20 cellular contexts compared by ENCODE assay signal in genomic region chr6:40805336-40805735, GRCh38.
"Had no signal": no experiment of that assay in that cellular context is flagged by ENCODE, and none has a peak within 500 bp of the region (broad histone marks: within the 10 kb centered on the region; RNA-seq: fewer than 3 reads in every experiment).

No MANE protein-coding gene starts in this region.

- DNase-seq: dorsolateral prefrontal cortex; effector CD8-positive, alpha-beta T cell; gastrocnemius medialis; islet precursor cell; mammary epithelial cell; naive thymus-derived CD4-positive, alpha-beta T cell; nephron progenitor cell; nucleus accumbens; ovary; small intestine; stimulated activated CD4-positive, alpha-beta T cell treated with anti-CD3 and anti-CD28 coated beads, Interleukin-12 subunit alpha, Interleukin-12 subunit beta, amount 100 ng/mL, for 4 hours; stimulated activated naive CD4-positive, alpha-beta T cell; stomach had no signal

- H3K27me3 ChIP-seq: dorsolateral prefrontal cortex, gastrocnemius medialis, ovary, right atrium auricular region, stomach had no signal

- H3K4me1 Mint-ChIP-seq: nephron progenitor cell had no signal

- H3K36me3 Mint-ChIP-seq: naive thymus-derived CD4-positive, alpha-beta T cell; type B pancreatic cell had no signal

- H3K9me3 Mint-ChIP-seq: naive thymus-derived CD4-positive, alpha-beta T cell; nephron progenitor cell; type B pancreatic cell had no signal

- H3K27ac Mint-ChIP-seq: type B pancreatic cell had no signal

- ATAC-seq: esophagus mucosa; gastrocnemius medialis; left lobe of liver; naive thymus-derived CD4-positive, alpha-beta T cell had no signal

- H3K9me3 ChIP-seq: gastrocnemius medialis, ovary, right atrium auricular region, stomach had no signal

- FAIRE-seq: endometrium, small intestine, urothelium cell line had no signal

- H3K36me3 ChIP-seq: gastrocnemius medialis, ovary, right atrium auricular region, stomach had no signal

- H3K4me3 Mint-ChIP-seq: naive thymus-derived CD4-positive, alpha-beta T cell; nephron progenitor cell; type B pancreatic cell had no signal

- H3K27ac ChIP-seq: coronary artery, dorsolateral prefrontal cortex, ovary, right atrium auricular region had no signal

- H3K4me3 ChIP-seq: coronary artery, dorsolateral prefrontal cortex, gastrocnemius medialis, ovary, right atrium auricular region, stomach had no signal
